13 cellular contexts compared by ENCODE assay signal in genomic region chr10:125028291-125028867, GRCh38.
A peak's percentile ranks its signal among the peaks of the same experiment; 100 is the strongest.
DNase-seq lines count a peak whose midpoint lies in the region; ATAC-seq and TF ChIP-seq lines count a peak whose summit lies in the region.
"Had no signal": no experiment of that assay in that cellular context is flagged by ENCODE, and none has a peak within 500 bp of the region (broad histone marks: within the 10 kb centered on the region; RNA-seq: fewer than 3 reads in every experiment).

No MANE protein-coding gene starts in this region.

- peak overlapping the region; percentile 17 for H3K27ac Mint-ChIP-seq in type B pancreatic cell

- TF ChIP-seq CTCF in cardiac muscle cell (IDR thresholded peaks at IDR 0.05; ENCODE audit: low read depth, low read length), result no peak
- TF ChIP-seq CTCF in astrocyte of the spinal cord (IDR thresholded peaks at IDR 0.05; ENCODE audit: low read depth, low read length), result no peak
- TF ChIP-seq CTCF in hepatocyte (IDR thresholded peaks at IDR 0.05; ENCODE audit: poor library complexity), result no peak
- TF ChIP-seq CTCF in type B pancreatic cell (conservative IDR thresholded peaks at IDR 0.05), result no peak
- no peak for TF ChIP-seq CTCF in BE2C (IDR thresholded peaks at IDR 0.05; ENCODE audit: low read depth, low read length)

- peaks cover 80% of the 10 kb centered on the region for H4K20me1 ChIP-seq in hepatocyte (ENCODE audit: insufficient read depth, poor library complexity, severe bottlenecking)

- H3K9me3 Mint-ChIP-seq in type B pancreatic cell, result no peaks in the 10 kb centered on the region

- H3K4me1 Mint-ChIP-seq in type B pancreatic cell (ENCODE audit: unreplicated experiment), result peaks cover 71% of the 10 kb centered on the region

- H3K9me3 ChIP-seq in cardiac muscle cell (ENCODE audit: low read depth) (no peaks in the 10 kb centered on the region), hepatocyte (ENCODE audit: low read depth) (no peaks in the 10 kb centered on the region), BE2C (no peaks in the 10 kb centered on the region)
- H3K9me3 ChIP-seq: thyroid gland had no signal

- H3K36me3 Mint-ChIP-seq in type B pancreatic cell, result peaks cover 20% of the 10 kb centered on the region

- H3K36me3 ChIP-seq in cardiac muscle cell (peaks cover 2% of the 10 kb centered on the region), hepatocyte (replicated peaks; ENCODE audit: insufficient read depth, low read depth) (no peaks in the 10 kb centered on the region), BE2C (peaks cover 7% of the 10 kb centered on the region; the same call in 1 of the 2 replicates)

- H3K4me1 ChIP-seq in cardiac muscle cell (ENCODE audit: low read depth) (peaks cover 17% of the 10 kb centered on the region), hepatocyte (ENCODE audit: insufficient read depth) (peaks cover 31% of the 10 kb centered on the region), BE2C (peaks cover 22% of the 10 kb centered on the region)

- ATAC-seq in left cardiac atrium (no peak), GM21515 (IDR thresholded peaks at IDR 0.05; ENCODE audit: unreplicated experiment) (no peak)

- DNase-seq in cardiac muscle cell (ENCODE audit: low read depth in 1 of 2, low spot score in 1 of 2) (no peak), left cardiac atrium (no peak), astrocyte of the spinal cord (ENCODE audit: low read depth, low spot score) (peak; percentile 32), hepatocyte (ENCODE audit: low spot score) (no peak), type B pancreatic cell (ENCODE audit: extremely low spot score, unreplicated experiment) (no peak), BE2C (no peak), medulla oblongata (ENCODE audit: extremely low spot score) (no peak)
- DNase-seq: activated CD4-positive, alpha-beta T cell treated with anti-CD3 and anti-CD28 coated beads, Interleukin-2, amount 50 U/mL, for 1 hour; activated effector memory CD4-positive, alpha-beta T cell treated with anti-CD3 and anti-CD28 coated beads, Interleukin-2, amount 50 U/mL, for 16 hours; DMS79; NCI-H2029; thyroid gland had no signal

- intact Hi-C loops in left cardiac atrium (cut with DNase I), result no loop called here

- H3K4me3 Mint-ChIP-seq in type B pancreatic cell, result peak overlapping the region; percentile 32

- in situ Hi-C loops in astrocyte of the spinal cord (cut with HindIII; ENCODE audit: low sequenced_read_pairs), result no loop called here

- no peaks in the 10 kb centered on the region for H3K9me2 ChIP-seq in hepatocyte (replicated peaks; ENCODE audit: insufficient read depth)

- no peak overlapping the region for H3K4me2 ChIP-seq in hepatocyte

- H3K4me3 ChIP-seq in cardiac muscle cell (no peak overlapping the region), astrocyte of the spinal cord (ENCODE audit: low read depth, low read length) (no peak overlapping the region), hepatocyte (no peak overlapping the region), BE2C (ENCODE audit: low read depth, low read length) (no peak overlapping the region)
- H3K4me3 ChIP-seq: thyroid gland had no signal

- H3K27me3 ChIP-seq in cardiac muscle cell (no peaks in the 10 kb centered on the region), hepatocyte (no peaks in the 10 kb centered on the region), BE2C (no peaks in the 10 kb centered on the region)
- H3K27me3 ChIP-seq: thyroid gland had no signal

- WGBS in hepatocyte (ENCODE audit: low lambda C conversion rate, missing lambda C conversion rate), result 47% methylated on average over 9 of the region's 9 CpGs

- peaks cover 83% of the 10 kb centered on the region for H3K79me2 ChIP-seq in hepatocyte

- H3K27ac ChIP-seq in cardiac muscle cell (peak overlapping the region; percentile 15), hepatocyte (peak overlapping the region; percentile 2)
- H3K27ac ChIP-seq: thyroid gland had no signal

- no peak overlapping the region for H2AFZ ChIP-seq in hepatocyte

- no peaks in the 10 kb centered on the region for H3K27me3 Mint-ChIP-seq in type B pancreatic cell
